In the genomic region with DNA sequence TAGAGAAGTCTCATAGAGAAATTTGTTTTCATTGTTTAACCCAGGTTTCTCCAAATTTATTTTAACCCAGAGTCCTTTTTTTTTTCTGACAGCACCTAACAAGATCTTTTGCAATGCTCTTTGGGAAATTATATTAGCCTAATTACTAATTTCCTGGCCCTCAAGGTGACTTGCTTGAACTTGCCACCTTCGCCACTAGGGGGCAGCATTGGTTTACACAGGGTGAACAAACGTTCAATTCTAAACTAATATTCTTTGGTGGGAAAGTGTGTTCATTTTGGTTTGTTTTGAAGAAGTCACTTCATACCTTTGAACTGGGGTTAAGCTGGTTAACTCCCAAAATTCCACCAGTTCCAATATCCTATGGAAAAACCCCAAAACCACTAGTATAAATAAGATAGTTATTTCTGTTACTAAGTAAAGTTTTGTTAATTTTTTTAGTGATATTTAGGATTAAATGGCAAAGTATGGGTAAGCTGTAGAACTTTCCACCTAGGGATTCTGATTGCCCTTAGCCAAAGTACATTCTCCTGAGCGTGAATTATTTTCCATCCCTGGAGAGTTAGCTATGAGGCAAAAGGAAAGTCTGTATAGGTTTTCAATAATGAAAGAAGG, we compare ENCODE assay signal across 8 cellular contexts. TPM values are rescaled to one million over a fixed set of nuclear protein-coding genes. Genes with fewer than 3 reads are reported as not detected.
DNase-seq lines count a peak whose midpoint lies in the region; ATAC-seq and TF ChIP-seq lines count a peak whose summit lies in the region.

No MANE protein-coding gene starts in this region.

- TF ChIP-seq CTCF in AG09319 (IDR thresholded peaks at IDR 0.05; ENCODE audit: low read depth, low read length) (peak; percentile 80), psoas muscle (IDR thresholded peaks at IDR 0.05) (peak; percentile 94)

- H3K27ac Mint-ChIP-seq in activated naive CD4-positive, alpha-beta T cell treated with anti-CD3 and anti-CD28 coated beads, Interleukin-2, amount 10 ng/mL, durations not matched to agents 7 days and 5 days = no peak overlapping the region

- no peaks in the 10 kb centered on the region for H3K4me1 ChIP-seq in psoas muscle
- H3K4me1 ChIP-seq in aorta (ENCODE audit: control insufficient read depth in 1 of 2, insufficient read depth in 2 of 2, low read length in 2 of 2) = no peaks in the 10 kb centered on the region

- 6 to 12% (median 7%) methylated on average over 3 of the region's 3 CpGs for WGBS in psoas muscle, 3 donors
- 2% methylated on average over 3 of the region's 3 CpGs for WGBS in aorta, 2 donors

- H3K27me3 ChIP-seq in psoas muscle (ENCODE audit: insufficient read depth in 3 of 3, low read length in 2 of 3) = no peaks in the 10 kb centered on the region
- H3K27me3 ChIP-seq in aorta (ENCODE audit: control insufficient read depth in 1 of 2, insufficient read depth in 2 of 2, low read length in 1 of 2) = no peaks in the 10 kb centered on the region

- no peak overlapping the region for H3K4me3 Mint-ChIP-seq in activated naive CD4-positive, alpha-beta T cell treated with anti-CD3 and anti-CD28 coated beads, Interleukin-2, amount 10 ng/mL, durations not matched to agents 7 days and 5 days

- CTCF ChIA-PET in activated naive CD4-positive, alpha-beta T cell treated with anti-CD3 and anti-CD28 coated beads, Interleukin-2, amount 10 ng/mL, durations not matched to agents 7 days and 5 days (lab: Charles Lee) = interaction anchor here (0.6 to 2.4 kb wide), 11 partner anchors 9 to 474 kb away, joined by 3 to 12 read pairs (median 3); a partner anchor contains a TSS

- no peak overlapping the region for H3K4me3 ChIP-seq in psoas muscle
- H3K4me3 ChIP-seq in aorta (ENCODE audit: low read length in 2 of 2) = no peak overlapping the region

- H3K27me3 Mint-ChIP-seq in activated naive CD4-positive, alpha-beta T cell treated with anti-CD3 and anti-CD28 coated beads, Interleukin-2, amount 10 ng/mL, durations not matched to agents 7 days and 5 days = peaks cover 17% of the 10 kb centered on the region

- DNase-seq in AG09319 (ENCODE audit: extremely low read depth, low read depth) = peak; percentile 49
- peak; percentile 75 for DNase-seq in M059J (ENCODE audit: low read depth)
- DNase-seq in SK-N-DZ (ENCODE audit: low spot score) = peak; percentile 71
- peak; percentile 85 for DNase-seq in activated naive CD4-positive, alpha-beta T cell treated with anti-CD3 and anti-CD28 coated beads, Interleukin-2, amount 10 ng/mL, durations not matched to agents 7 days and 5 days
- DNase-seq in Right ventricle myocardium superior = peak; percentile 80
- DNase-seq in psoas muscle = peak; percentile 73 to 84
- peak; percentile 84 to 93 for DNase-seq in aorta

- no peaks in the 10 kb centered on the region for H3K9me3 ChIP-seq in psoas muscle
- no peaks in the 10 kb centered on the region for H3K9me3 ChIP-seq in aorta (ENCODE audit: control insufficient read depth, low read length)

- intact Hi-C loops in Right ventricle myocardium superior (cut with DNase I) (no loop called here), psoas muscle (cut with DNase I) (loop anchor here (5.0 kb wide), 2 partner anchors 329 to 464 kb away; no protein-coding TSS in a partner anchor), aorta (cut with DNase I) (loop anchor here (5.0 to 10.0 kb wide), 2 partner anchors 469 to 677 kb away; no protein-coding TSS in a partner anchor)

- no peaks in the 10 kb centered on the region for H3K4me1 Mint-ChIP-seq in activated naive CD4-positive, alpha-beta T cell treated with anti-CD3 and anti-CD28 coated beads, Interleukin-2, amount 10 ng/mL, durations not matched to agents 7 days and 5 days

- H3K27ac ChIP-seq in psoas muscle (no peak overlapping the region), aorta (ENCODE audit: low read depth in 1 of 2, low read length in 2 of 2) (no peak overlapping the region)

- H3K9me3 Mint-ChIP-seq in activated naive CD4-positive, alpha-beta T cell treated with anti-CD3 and anti-CD28 coated beads, Interleukin-2, amount 10 ng/mL, durations not matched to agents 7 days and 5 days = no peaks in the 10 kb centered on the region

- ATAC-seq in GM19035 (IDR thresholded peaks at IDR 0.05; ENCODE audit: unreplicated experiment) (peak; percentile 72), Right ventricle myocardium superior (ENCODE audit: poor library complexity) (peak; percentile 65), psoas muscle (peak in 2 of 4 donors; percentile 54 to 76), aorta (ENCODE audit: low FRiP score) (peak; percentile 78)

- no peaks in the 10 kb centered on the region for H3K36me3 Mint-ChIP-seq in activated naive CD4-positive, alpha-beta T cell treated with anti-CD3 and anti-CD28 coated beads, Interleukin-2, amount 10 ng/mL, durations not matched to agents 7 days and 5 days

- no peaks in the 10 kb centered on the region for H3K36me3 ChIP-seq in psoas muscle (ENCODE audit: insufficient read depth in 1 of 2, low read depth in 1 of 2)
- H3K36me3 ChIP-seq in aorta (ENCODE audit: control insufficient read depth in 1 of 2, insufficient read depth in 2 of 2, low read length in 1 of 2) = no peaks in the 10 kb centered on the region

RNA-seq across cellular contexts. Expression of a gene that starts 13.0 kb away (rescaled TPM):
- 1.7 and 4.0 TPM in 2 replicates for total RNA-seq in M059J (2014; rRNA removed; shearing (Covaris generic))
- 0.12 TPM in 1 of 2 replicates, not detected in the other for polyA plus RNA-seq in SK-N-DZ (2014; cell fraction: cytosol; rRNA removed)
- polyA plus RNA-seq in SK-N-DZ (2014; cell fraction: nucleus; rRNA removed) = 0.31 TPM in 1 of 2 replicates, not detected in the other
- total RNA-seq in Right ventricle myocardium superior = 0.27 TPM
- not detected for total RNA-seq in psoas muscle
- under 1 TPM in 1 of 3 donors, not detected in 2; 0.04 TPM for polyA plus RNA-seq in psoas muscle
- 1 to 10 TPM; 1.6 to 2.2 TPM for total RNA-seq in aorta
- 1 to 10 TPM; 1.0 to 4.1 TPM for polyA plus RNA-seq in aorta

RNA-seq across cellular contexts. Expression of a gene that starts 57.4 kb away (rescaled TPM):
- 45.5 and 57.2 TPM in 2 replicates for total RNA-seq in M059J (2014; rRNA removed; shearing (Covaris generic))
- polyA plus RNA-seq in SK-N-DZ (2014; cell fraction: cytosol; rRNA removed) = 63.0 and 66.3 TPM in 2 replicates
- 40.6 and 41.7 TPM in 2 replicates for polyA plus RNA-seq in SK-N-DZ (2014; cell fraction: nucleus; rRNA removed)
- total RNA-seq in Right ventricle myocardium superior (5.2 TPM), psoas muscle (1 to 10 TPM; 1.6 to 3.8 (median 2.6) TPM), aorta (10 to 100 TPM; 12.8 to 15.4 TPM)
- polyA plus RNA-seq in psoas muscle (1 to 10 TPM; 3.9 to 7.2 (median 4.7) TPM), aorta (10 to 100 TPM in 1 of 2 donors, 1 to 10 TPM in 1; 3.6 to 15.0 TPM)
